8 cellular contexts compared by ENCODE assay signal in the genomic region with DNA sequence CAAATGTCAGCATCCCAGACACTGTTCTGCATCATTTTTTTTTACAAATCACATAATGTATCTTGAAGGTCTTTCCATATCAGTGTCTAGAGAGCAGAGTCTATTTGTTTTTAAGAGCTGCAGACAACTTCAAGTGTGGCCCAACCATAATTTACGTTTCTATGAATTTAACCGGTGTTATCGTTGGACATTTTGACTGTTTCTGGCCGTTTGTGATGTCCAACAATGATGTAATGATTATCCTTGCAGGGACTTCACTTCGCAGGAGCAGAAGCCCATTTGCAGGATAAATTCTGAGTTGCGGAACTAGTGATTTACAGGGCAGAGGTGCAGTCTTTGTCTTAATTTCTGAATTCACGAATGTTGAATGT. TPM values are rescaled to one million over a fixed set of nuclear protein-coding genes. Genes with fewer than 3 reads are reported as not detected.
DNase-seq lines count a peak whose midpoint lies in the region; ATAC-seq, FAIRE-seq and TF ChIP-seq lines count a peak whose summit lies in the region.

No MANE protein-coding gene starts in this region.

- H3K79me2 ChIP-seq in OCI-LY7 (ENCODE audit: insufficient read depth, low read depth, low read length), result no peaks in the 10 kb centered on the region

- TF ChIP-seq POLR2A in esophagus muscularis mucosa (IDR thresholded peaks at IDR 0.05; ENCODE audit: low read depth), result no peak
- no peak for TF ChIP-seq POLR2A in sigmoid colon (IDR thresholded peaks at IDR 0.05)

- H3K4me1 ChIP-seq in OCI-LY7 (ENCODE audit: insufficient read depth, low read length, poor library complexity, severe bottlenecking), result peaks cover 11% of the 10 kb centered on the region
- H3K4me1 ChIP-seq in esophagus muscularis mucosa, result peaks cover 14 to 21% (median 20%) of the 10 kb centered on the region in 4 donors
- peaks cover 0 to 22% (median 9%) of the 10 kb centered on the region in 4 donors for H3K4me1 ChIP-seq in sigmoid colon

- TF ChIP-seq EP300 in esophagus muscularis mucosa (IDR thresholded peaks at IDR 0.05), result no peak
- TF ChIP-seq EP300 in sigmoid colon (IDR thresholded peaks at IDR 0.05), result no peak

- TF ChIP-seq CTCF in OCI-LY7 (conservative IDR thresholded peaks at IDR 0.05; ENCODE audit: low read length), result no peak
- TF ChIP-seq CTCF in esophagus muscularis mucosa (IDR thresholded peaks at IDR 0.05), result no peak
- no peak for TF ChIP-seq CTCF in sigmoid colon (IDR thresholded peaks at IDR 0.05)

- H3K9me2 ChIP-seq in OCI-LY7 (ENCODE audit: insufficient read depth, low read length), result no peaks in the 10 kb centered on the region

- BruUV-seq in OCI-LY7 (replicated peaks; lab: Mats Ljungman, UMichigan), result no TSS peak

- no peak overlapping the region for H3K27ac ChIP-seq in OCI-LY7 (ENCODE audit: low read depth, low read length, poor library complexity, severe bottlenecking)
- H3K27ac ChIP-seq in esophagus muscularis mucosa (replicated peaks in 1 of 4), result peak overlapping the region; percentile 80 to 92 (median 82)
- H3K27ac ChIP-seq in sigmoid colon, result peak overlapping the region; percentile 82 to 86 (median 85)

- H3K27me3 ChIP-seq in esophagus muscularis mucosa (no peaks in the 10 kb centered on the region), sigmoid colon (no peaks in the 10 kb centered on the region)

- no peaks in the 10 kb centered on the region for H4K20me1 ChIP-seq in OCI-LY7 (ENCODE audit: insufficient read depth, low read length)

- H3K4me2 ChIP-seq in OCI-LY7 (ENCODE audit: low read length), result 0 out of 2 replicates have a peak overlapping the region, but pooled peaks have one; percentile 57

- H3K4me3 ChIP-seq in OCI-LY7 (ENCODE audit: low read depth, low read length, poor library complexity, severe bottlenecking) (no peak overlapping the region), esophagus muscularis mucosa (peak overlapping the region; percentile 57 to 71 (median 60)), sigmoid colon (peak overlapping the region; percentile 31 to 55 (median 52))

- WGBS in esophagus muscularis mucosa, result 0% methylated on average over 6 of the region's 7 CpGs
- WGBS in sigmoid colon, 2 donors, result 33 to 44% methylated on average over 7 of the region's 7 CpGs

- CTCF ChIA-PET in OCI-LY7 (lab: Charles Lee; ENCODE audit: unreplicated experiment), result no interaction called here

- POLR2A ChIA-PET in OCI-LY7 (lab: Charles Lee), result no interaction called here

- FAIRE-seq in GM19239 (lab: Jason Lieb, UNC), result peak; percentile 35

- DNase-seq in GM19239 (ENCODE audit: insufficient read length, low spot score), result no peak
- no peak for DNase-seq in OCI-LY7 (ENCODE audit: low spot score)
- DNase-seq in esophagus muscularis mucosa (ENCODE audit: extremely low spot score), result no peak
- DNase-seq in sigmoid colon, result no peak
- no peak for DNase-seq in OCI-M2 (lab: John Stamatoyannopoulos, UW; ENCODE audit: unreplicated experiment)

- intact Hi-C loops in OCI-LY7 (cut with micrococcal nuclease; ENCODE audit: unreplicated experiment), result no loop called here
- intact Hi-C loops in esophagus muscularis mucosa (cut with DNase I), result loop anchor here (2.0 to 5.0 kb wide), 3 partner anchors 27 to 109 kb away; a partner anchor contains a TSS
- intact Hi-C loops in sigmoid colon (cut with DNase I), result loop anchor here (1.0 to 10.0 kb wide), 5 partner anchors 26 to 274 kb away; a partner anchor contains a TSS

- no peak overlapping the region for H2AFZ ChIP-seq in OCI-LY7 (ENCODE audit: low read length)

- H3K36me3 ChIP-seq in OCI-LY7 (ENCODE audit: insufficient read depth, low read length), result no peaks in the 10 kb centered on the region
- no peaks in the 10 kb centered on the region for H3K36me3 ChIP-seq in esophagus muscularis mucosa
- H3K36me3 ChIP-seq in sigmoid colon, result no peaks in the 10 kb centered on the region

- H3K9me3 ChIP-seq in OCI-LY7 (ENCODE audit: low read length), result no peaks in the 10 kb centered on the region
- no peaks in the 10 kb centered on the region for H3K9me3 ChIP-seq in esophagus muscularis mucosa
- peaks cover 0 to 3% (median 0%) of the 10 kb centered on the region in 4 donors for H3K9me3 ChIP-seq in sigmoid colon

- ATAC-seq in GM21717 (IDR thresholded peaks at IDR 0.05; ENCODE audit: unreplicated experiment) (no peak), HG03175 (IDR thresholded peaks at IDR 0.05; ENCODE audit: unreplicated experiment) (no peak), GM21381 (IDR thresholded peaks at IDR 0.05; ENCODE audit: unreplicated experiment) (no peak)

RNA-seq across cellular contexts. Expression of a gene that starts 26.9 kb away (rescaled TPM):
- 0.13 TPM in 1 of 2 replicates, not detected in the other for total RNA-seq in OCI-LY7 (2014; rRNA removed; shearing (Covaris generic))
- total RNA-seq in OCI-LY7 (2022) (not detected in 2 replicates), esophagus muscularis mucosa (100 to 1,000 TPM; 137 to 176 (median 154) TPM), sigmoid colon (10 to 100 TPM; 41.7 to 54.0 (median 49.4) TPM)
- polyA plus RNA-seq in sigmoid colon, result 1 to 10 TPM in 2 of 3 donors, under 1 TPM in 1; 0.92 to 3.1 (median 3.0) TPM

Comparison
In these comparisons a context has a peak if more than half of its experiments do, and no peak if none do; other contexts are left out.
1. RNA of a gene that starts 26.9 kb away (total RNA-seq): 137 to 176 TPM in esophagus muscularis mucosa and 41.7 to 54.0 TPM in sigmoid colon; 0.13 TPM in OCI-LY7; every median in the first group is over 10 times any median in the second.